ENCODE assay signal across 1 cellular context in the genomic region with DNA sequence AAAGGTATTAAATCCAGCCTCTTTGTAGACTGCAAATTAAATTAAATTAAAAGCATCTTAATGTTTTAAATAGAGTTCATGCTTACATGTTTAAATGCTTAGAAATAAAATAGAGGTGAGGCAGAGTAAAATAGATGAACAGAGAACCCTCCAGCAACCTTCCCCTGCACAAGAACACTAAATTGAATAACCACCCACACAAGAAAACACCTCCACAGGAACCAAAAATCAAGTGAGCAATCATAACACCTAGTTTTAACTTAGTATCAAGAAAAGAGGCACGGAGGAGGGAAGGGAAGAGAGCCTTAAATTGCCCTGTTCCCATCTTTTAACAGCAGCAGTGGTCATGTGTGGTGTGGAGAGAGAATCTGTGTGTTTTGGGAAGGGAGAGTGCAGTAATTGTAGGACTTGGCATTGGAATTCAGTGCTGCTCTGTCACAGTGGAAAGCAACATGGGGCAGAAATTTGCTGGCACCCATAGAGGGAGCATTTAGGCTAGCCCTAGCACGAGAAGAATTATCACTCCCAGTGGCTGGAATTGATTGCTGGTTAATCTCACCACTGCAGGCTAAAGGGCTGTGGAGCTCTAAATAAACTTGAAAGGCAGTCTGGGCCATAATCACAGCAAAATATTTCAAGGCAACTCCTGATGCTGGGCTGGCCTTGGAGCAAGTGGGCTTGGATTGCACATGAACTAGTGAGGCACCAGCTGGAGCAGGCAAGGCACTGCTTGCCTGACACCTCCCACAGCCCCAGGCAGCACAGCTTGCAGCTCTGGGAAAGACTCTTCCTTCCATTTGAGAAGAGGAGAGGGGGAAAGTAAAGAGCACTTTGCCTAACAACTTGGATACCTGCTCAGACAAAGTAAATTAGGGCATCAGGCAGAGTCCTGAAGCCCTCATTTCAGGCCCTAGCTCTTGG.
TF ChIP-seq lines count a peak whose summit lies in the region.

No MANE protein-coding gene starts in this region.

TF ChIP-seq in H1, 55 proteins besides CTCF, POLR2A, EP300 and RAD21:
- no peak for TF ChIP-seq ATF3 (IDR thresholded peaks at IDR 0.05; ENCODE audit: insufficient read depth, low read depth, low read length)
- TF ChIP-seq SAP30 (IDR thresholded peaks at IDR 0.05; ENCODE audit: insufficient read depth, insufficient replicate concordance, low read length) = no peak
- no peak for TF ChIP-seq CHD7 (IDR thresholded peaks at IDR 0.05; ENCODE audit: insufficient replicate concordance, low read length)
